In genomic region chr3:155233213-155233612, GRCh38 we compare ENCODE assay signal across 11 cellular contexts.
DNase-seq lines count a peak whose midpoint lies in the region; TF ChIP-seq lines count a peak whose summit lies in the region.
"Had no signal": no experiment of that assay in that cellular context is flagged by ENCODE, and none has a peak within 500 bp of the region (broad histone marks: within the 10 kb centered on the region; RNA-seq: fewer than 3 reads in every experiment).

No MANE protein-coding gene starts in this region.

- H3K4me3 ChIP-seq in esophagus squamous epithelium, result no peak overlapping the region

- H3K4me3 Mint-ChIP-seq in osteocyte (ENCODE audit: unreplicated experiment), result no peak overlapping the region
- no peak overlapping the region for H3K4me3 Mint-ChIP-seq in activated CD4-positive, alpha-beta memory T cell treated with anti-CD3 and anti-CD28 coated beads for 36 hours

- H3K27ac ChIP-seq in esophagus squamous epithelium, result peak overlapping the region in 3 of 4 donors; percentile 47 to 68 (median 64)

- peaks cover 20% of the 10 kb centered on the region for H3K4me1 Mint-ChIP-seq in osteocyte (ENCODE audit: unreplicated experiment)
- no peaks in the 10 kb centered on the region for H3K4me1 Mint-ChIP-seq in activated CD4-positive, alpha-beta memory T cell treated with anti-CD3 and anti-CD28 coated beads for 36 hours (ENCODE audit: low read depth)

- POLR2A ChIA-PET in activated CD4-positive, alpha-beta memory T cell treated with anti-CD3 and anti-CD28 coated beads for 36 hours (lab: Charles Lee), result no interaction called here

- H3K9me3 ChIP-seq in esophagus squamous epithelium, result no peaks in the 10 kb centered on the region

- 25 to 45% methylated on average over 2 of the region's 2 CpGs for WGBS in esophagus squamous epithelium, 2 donors

- no peaks in the 10 kb centered on the region for H3K27me3 ChIP-seq in esophagus squamous epithelium

- CTCF ChIA-PET in activated CD4-positive, alpha-beta memory T cell treated with anti-CD3 and anti-CD28 coated beads for 36 hours (lab: Charles Lee), result no interaction called here

- TF ChIP-seq CTCF in esophagus squamous epithelium (IDR thresholded peaks at IDR 0.05) (no peak), osteocyte (IDR thresholded peaks at IDR 0.05) (no peak)

- intact Hi-C loops in esophagus squamous epithelium (cut with DNase I), result no loop called here
- intact Hi-C loops in activated CD4-positive, alpha-beta memory T cell treated with anti-CD3 and anti-CD28 coated beads for 36 hours (cut with micrococcal nuclease), result no loop called here

- no peaks in the 10 kb centered on the region for H3K27me3 Mint-ChIP-seq in osteocyte (ENCODE audit: unreplicated experiment)
- H3K27me3 Mint-ChIP-seq in activated CD4-positive, alpha-beta memory T cell treated with anti-CD3 and anti-CD28 coated beads for 36 hours, result no peaks in the 10 kb centered on the region

- H3K36me3 Mint-ChIP-seq in osteocyte (ENCODE audit: unreplicated experiment), result no peaks in the 10 kb centered on the region
- no peaks in the 10 kb centered on the region for H3K36me3 Mint-ChIP-seq in activated CD4-positive, alpha-beta memory T cell treated with anti-CD3 and anti-CD28 coated beads for 36 hours

- peaks cover 0 to 10% (median 4%) of the 10 kb centered on the region in 3 donors for H3K4me1 ChIP-seq in esophagus squamous epithelium

- no peak for TF ChIP-seq POLR2A in esophagus squamous epithelium (IDR thresholded peaks at IDR 0.05)

- peak; percentile 47 for DNase-seq in Ammon's horn (ENCODE audit: low spot score)
- DNase-seq in NCI-H446 (lab: John Stamatoyannopoulos, UW), result peak; percentile 61 to 92
- DNase-seq in esophagus squamous epithelium (lab: John Stamatoyannopoulos, UW), result no peak
- no peak for DNase-seq in osteocyte (ENCODE audit: extremely low spot score, unreplicated experiment)
- no peak for DNase-seq in middle frontal gyrus (ENCODE audit: extremely low spot score, low spot score)
- no peak for DNase-seq in foreskin melanocyte
- no peak for DNase-seq in NCI-H128 (lab: John Stamatoyannopoulos, UW; ENCODE audit: unreplicated experiment)
- no peak for DNase-seq in activated CD4-positive, alpha-beta memory T cell treated with anti-CD3 and anti-CD28 coated beads for 36 hours
- DNase-seq: erythroblast, H7, NCI-H187 had no signal

- H3K36me3 ChIP-seq in esophagus squamous epithelium, result no peaks in the 10 kb centered on the region

- H3K9me3 Mint-ChIP-seq in osteocyte (ENCODE audit: unreplicated experiment), result no peaks in the 10 kb centered on the region
- H3K9me3 Mint-ChIP-seq in activated CD4-positive, alpha-beta memory T cell treated with anti-CD3 and anti-CD28 coated beads for 36 hours, result no peaks in the 10 kb centered on the region

- peak overlapping the region; percentile 85 for H3K27ac Mint-ChIP-seq in osteocyte (ENCODE audit: unreplicated experiment)
- H3K27ac Mint-ChIP-seq in activated CD4-positive, alpha-beta memory T cell treated with anti-CD3 and anti-CD28 coated beads for 36 hours, result no peak overlapping the region

Comparison
In these comparisons a context has a peak if more than half of its experiments do, and no peak if none do; other contexts are left out.
1. DNase-seq: peak in Ammon's horn (single experiment) and NCI-H446 (2 of 2); none in esophagus squamous epithelium (single experiment), osteocyte (single experiment), middle frontal gyrus (single experiment), foreskin melanocyte (single experiment), NCI-H128 (single experiment) and activated CD4-positive, alpha-beta memory T cell treated with anti-CD3 and anti-CD28 coated beads for 36 hours (single experiment).